In genomic region chr10:48389272-48389671, GRCh38 we compare ENCODE assay signal across 17 cellular contexts.
DNase-seq lines count a peak whose midpoint lies in the region; ATAC-seq, FAIRE-seq and TF ChIP-seq lines count a peak whose summit lies in the region.
"Had no signal": no experiment of that assay in that cellular context is flagged by ENCODE, and none has a peak within 500 bp of the region (broad histone marks: within the 10 kb centered on the region; RNA-seq: fewer than 3 reads in every experiment).

No MANE protein-coding gene starts in this region.

- no CpG with 5 or more reads among the region's 2 CpGs for WGBS in IMR-90 (ENCODE audit: extremely low coverage in 2 of 2, insufficient read length in 1 of 2), 2 experiments
- WGBS in small intestine, 3 donors: 63 to 75% (median 74%) methylated on average over 2 of the region's 2 CpGs

- H3K27me3 ChIP-seq in IMR-90 (ENCODE audit: control insufficient read depth, insufficient read depth, low read length) (no peaks in the 10 kb centered on the region), small intestine (ENCODE audit: control insufficient read depth in 2 of 2, insufficient read depth in 2 of 2, low read length in 2 of 2) (no peaks in the 10 kb centered on the region)

- 0 out of 3 replicates have a peak overlapping the region, but pooled peaks have one; percentile 46 for H2BK15ac ChIP-seq in IMR-90 (ENCODE audit: low read depth, low read length)

- ATAC-seq in activated CD4-positive, alpha-beta T cell treated with anti-CD3 and anti-CD28 coated beads for 36 hours: peak; percentile 64
- ATAC-seq in IMR-90 (ENCODE audit: low read depth): peak; percentile 32; the same call in 1 of the 2 replicates
- ATAC-seq: naive thymus-derived CD8-positive, alpha-beta T cell had no signal

- H3K9me1 ChIP-seq in IMR-90 (ENCODE audit: insufficient read depth, low read length): peaks cover 11% of the 10 kb centered on the region

- H4K91ac ChIP-seq in IMR-90 (ENCODE audit: insufficient read depth, low read depth, low read length): no peak overlapping the region

- CTCF ChIA-PET in activated CD4-positive, alpha-beta T cell treated with anti-CD3 and anti-CD28 coated beads for 36 hours (lab: Charles Lee): no interaction called here
- CTCF ChIA-PET in IMR-90 (lab: Yijun Ruan, JAX): no interaction called here

- no peak overlapping the region for H2BK20ac ChIP-seq in IMR-90 (ENCODE audit: low read depth, low read length)

- in situ Hi-C loops in IMR-90 (cut with MboI; ENCODE audit: low sequenced_read_pairs): no loop called here

- H3K27me3 Mint-ChIP-seq in activated CD4-positive, alpha-beta T cell treated with anti-CD3 and anti-CD28 coated beads for 36 hours: no peaks in the 10 kb centered on the region
- H3K27me3 Mint-ChIP-seq: naive thymus-derived CD8-positive, alpha-beta T cell had no signal

- TF ChIP-seq POLR2A in IMR-90 (IDR thresholded peaks at IDR 0.05; ENCODE audit: low read depth, low read length): no peak

- no peak overlapping the region for H3K56ac ChIP-seq in IMR-90 (ENCODE audit: extremely low read depth, insufficient read depth, low read length)

- H3K4me3 ChIP-seq in IMR-90 (ENCODE audit: insufficient read depth, low read depth, low read length) (no peak overlapping the region), small intestine (ENCODE audit: low read depth in 1 of 2, low read length in 2 of 2) (no peak overlapping the region)
- H3K4me3 ChIP-seq: prostate gland had no signal

- peaks cover 59% of the 10 kb centered on the region for H3K4me1 Mint-ChIP-seq in activated CD4-positive, alpha-beta T cell treated with anti-CD3 and anti-CD28 coated beads for 36 hours

- no peak overlapping the region for H2AK9ac ChIP-seq in IMR-90 (replicated peaks; ENCODE audit: low read depth, low read length, poor library complexity)

- TF ChIP-seq RAD21 in IMR-90 (IDR thresholded peaks at IDR 0.05; ENCODE audit: low read length): no peak

- no peak overlapping the region for H3K9ac ChIP-seq in IMR-90 (ENCODE audit: low read depth, low read length)

- peaks cover 21% of the 10 kb centered on the region; the same call in 1 of the 2 replicates for H4K20me1 ChIP-seq in IMR-90 (ENCODE audit: insufficient read depth, low read length)

- intact Hi-C loops in activated CD4-positive, alpha-beta T cell treated with anti-CD3 and anti-CD28 coated beads for 36 hours (cut with DNase I, micrococcal nuclease): no loop called here
- intact Hi-C loops in IMR-90 (cut with micrococcal nuclease): no loop called here

- H4K5ac ChIP-seq in IMR-90 (ENCODE audit: low read depth, low read length): no peak overlapping the region

- H3K27ac ChIP-seq in IMR-90 (ENCODE audit: insufficient read depth, low read length) (no peak overlapping the region), small intestine (ENCODE audit: low read depth in 1 of 2, low read length in 1 of 2) (no peak overlapping the region)
- H3K27ac ChIP-seq: prostate gland had no signal

- DNase-seq in activated CD4-positive, alpha-beta T cell treated with anti-CD3 and anti-CD28 coated beads for 36 hours: no peak
- no peak for DNase-seq in activated CD4-positive, alpha-beta T cell treated with anti-CD3 and anti-CD28 coated beads, Interleukin-2, amount 50 U/mL, for 1 hour
- DNase-seq in IMR-90: no peak
- DNase-seq in amniotic epithelial cell (ENCODE audit: low read depth): peak; percentile 70
- peak; percentile 77 for DNase-seq in small intestine
- DNase-seq in SKM-1 treated with dmso at 0.1 percent for 144 hours (lab: John Stamatoyannopoulos, UW; ENCODE audit: unreplicated experiment): no peak
- DNase-seq in stimulated activated CD4-positive, alpha-beta T cell treated with anti-CD3 and anti-CD28 coated beads, Interleukin-15, amount 100 ng/mL, for 24 hours: no peak
- no peak for DNase-seq in Kasumi-1 (lab: John Stamatoyannopoulos, UW)
- DNase-seq: activated CD4-positive, alpha-beta T cell treated with anti-CD3 and anti-CD28 coated beads for 4 hours; naive thymus-derived CD8-positive, alpha-beta T cell; NCI-H1048; NCI-H226; Right ventricle myocardium superior; stimulated activated naive CD4-positive, alpha-beta T cell had no signal

- H3K36me3 Mint-ChIP-seq in activated CD4-positive, alpha-beta T cell treated with anti-CD3 and anti-CD28 coated beads for 36 hours (ENCODE audit: low read depth): peaks cover 2% of the 10 kb centered on the region
- H3K36me3 Mint-ChIP-seq: naive thymus-derived CD8-positive, alpha-beta T cell had no signal

- H3K36me3 ChIP-seq in IMR-90 (ENCODE audit: control insufficient read depth, insufficient read depth, low read length) (no peaks in the 10 kb centered on the region), small intestine (ENCODE audit: control insufficient read depth in 2 of 2, insufficient read depth in 2 of 2, low read length in 2 of 2) (no peaks in the 10 kb centered on the region)
- H3K36me3 ChIP-seq: prostate gland had no signal

- H4K8ac ChIP-seq in IMR-90 (ENCODE audit: low read depth in 2 of 2, low read length in 2 of 2): no peak overlapping the region

- no peak overlapping the region for H3K23ac ChIP-seq in IMR-90 (ENCODE audit: low read depth, low read length)

- no peak overlapping the region for H2AFZ ChIP-seq in IMR-90 (replicated peaks; ENCODE audit: low read length, poor library complexity)

- no peak overlapping the region for H3K4me3 Mint-ChIP-seq in activated CD4-positive, alpha-beta T cell treated with anti-CD3 and anti-CD28 coated beads for 36 hours
- H3K4me3 Mint-ChIP-seq: T-helper 1 cell treated with Interleukin-12 subunit alpha and Interleukin-12 subunit beta and Interleukin-4 antibody, amounts not matched to agents 30 μg/mL and 1 μg/mL, for 36 hours had no signal

- POLR2A ChIA-PET in activated CD4-positive, alpha-beta T cell treated with anti-CD3 and anti-CD28 coated beads for 36 hours (lab: Charles Lee): no interaction called here
- POLR2A ChIA-PET in IMR-90 (lab: Charles Lee; ENCODE audit: unreplicated experiment): no interaction called here

- FAIRE-seq in small intestine (lab: Jason Lieb, UNC): no peak
- FAIRE-seq: frontal cortex had no signal

- H3K4me1 ChIP-seq in IMR-90 (ENCODE audit: control insufficient read depth, insufficient read depth, low read length) (peaks cover 7% of the 10 kb centered on the region), small intestine (ENCODE audit: control insufficient read depth in 2 of 2, insufficient read depth in 1 of 2, low read depth in 1 of 2, low read length in 1 of 2) (peaks cover 0 to 19% of the 10 kb centered on the region in 2 donors)
- H3K4me1 ChIP-seq: prostate gland had no signal

- H3K79me1 ChIP-seq in IMR-90 (ENCODE audit: low read depth in 1 of 2, low read length in 2 of 2): peaks cover 26 to 50% of the 10 kb centered on the region in 2 experiments

- H3K27ac Mint-ChIP-seq in activated CD4-positive, alpha-beta T cell treated with anti-CD3 and anti-CD28 coated beads for 36 hours: no peak overlapping the region
- H3K27ac Mint-ChIP-seq: T-helper 1 cell treated with Interleukin-12 subunit alpha and Interleukin-12 subunit beta and Interleukin-4 antibody, amounts not matched to agents 30 μg/mL and 1 μg/mL, for 36 hours had no signal

- no peak for TF ChIP-seq CTCF in IMR-90 (conservative IDR thresholded peaks at IDR 0.05; ENCODE audit: low read depth, low read length)

- H3K9me3 ChIP-seq in IMR-90 (ENCODE audit: control insufficient read depth, insufficient read depth, low read length): no peaks in the 10 kb centered on the region
- H3K9me3 ChIP-seq in small intestine (ENCODE audit: control insufficient read depth, low read depth): no peaks in the 10 kb centered on the region
- H3K9me3 ChIP-seq: prostate gland had no signal

- H2AK5ac ChIP-seq in IMR-90 (ENCODE audit: low read depth, low read length): no peak overlapping the region

- H2BK120ac ChIP-seq in IMR-90 (ENCODE audit: low read depth, low read length): no peak overlapping the region

- no peaks in the 10 kb centered on the region for H3K9me3 Mint-ChIP-seq in activated CD4-positive, alpha-beta T cell treated with anti-CD3 and anti-CD28 coated beads for 36 hours (ENCODE audit: low read depth)
- H3K9me3 Mint-ChIP-seq: naive thymus-derived CD8-positive, alpha-beta T cell; T-helper 1 cell treated with Interleukin-12 subunit alpha and Interleukin-12 subunit beta and Interleukin-4 antibody, amounts not matched to agents 30 μg/mL and 1 μg/mL, for 36 hours had no signal

- no TSS peak for BruUV-seq in IMR-90 (replicated peaks; lab: Mats Ljungman, UMichigan)

- H3K4ac ChIP-seq in IMR-90 (ENCODE audit: low read depth, low read length): no peak overlapping the region

- H3K4me2 ChIP-seq in IMR-90 (ENCODE audit: low read depth, low read length): no peak overlapping the region; the same call in 1 of the 2 replicates

- no peak overlapping the region for H3K18ac ChIP-seq in IMR-90 (ENCODE audit: low read depth, low read length)

- dilution Hi-C loops in IMR-90 (cut with HindIII; ENCODE audit: low sequenced_read_pairs, unreplicated experiment): no loop called here

- H3K14ac ChIP-seq in IMR-90 (replicated peaks; ENCODE audit: low read depth, low read length): no peak overlapping the region

- H2BK5ac ChIP-seq in IMR-90 (ENCODE audit: low read depth, low read length, poor library complexity, severe bottlenecking): no peak overlapping the region

TF ChIP-seq in IMR-90, 13 proteins besides CTCF, POLR2A, EP300 and RAD21:
- TF ChIP-seq NFE2L2 (IDR thresholded peaks at IDR 0.05; ENCODE audit: low read depth, low read length): no peak
- peak; percentile 10; the same call in 1 of the 2 replicates for TF ChIP-seq MAFK (IDR thresholded peaks at IDR 0.05; ENCODE audit: low read depth, low read length)

Comparison
In these comparisons a context has a peak if more than half of its experiments do, and no peak if none do; other contexts are left out.
1. DNase-seq: peak in amniotic epithelial cell (single experiment) and small intestine (single experiment); none in activated CD4-positive, alpha-beta T cell treated with anti-CD3 and anti-CD28 coated beads for 36 hours (single experiment), activated CD4-positive, alpha-beta T cell treated with anti-CD3 and anti-CD28 coated beads, Interleukin-2, amount 50 U/mL, for 1 hour (single experiment), IMR-90 (single experiment), SKM-1 treated with dmso at 0.1 percent for 144 hours (single experiment), stimulated activated CD4-positive, alpha-beta T cell treated with anti-CD3 and anti-CD28 coated beads, Interleukin-15, amount 100 ng/mL, for 24 hours (single experiment) and Kasumi-1 (0 of 2).